In the genomic region with DNA sequence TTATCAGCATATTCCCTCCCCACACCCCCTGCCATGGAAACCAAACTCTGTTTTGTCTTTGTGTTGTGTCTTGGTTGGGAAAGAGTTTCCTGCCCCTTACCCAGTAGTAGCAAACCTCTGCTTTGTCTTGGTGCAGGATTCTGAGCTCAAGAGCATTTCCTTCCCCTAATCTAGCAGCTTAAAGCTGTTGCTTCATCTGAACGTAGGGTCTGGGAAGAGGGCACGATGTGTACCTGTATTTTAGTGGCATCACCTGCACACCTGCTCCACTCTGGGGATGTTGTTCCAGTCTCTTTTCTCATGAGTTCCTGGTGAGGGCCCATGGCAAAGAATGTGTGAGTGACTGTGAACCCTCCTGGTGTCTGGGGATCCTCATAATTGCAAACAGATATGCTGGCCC, we compare ENCODE assay signal across 30 cellular contexts.
"Had no signal": no experiment of that assay in that cellular context is flagged by ENCODE, and none has a peak within 500 bp of the region (broad histone marks: within the 10 kb centered on the region; RNA-seq: fewer than 3 reads in every experiment).

No MANE protein-coding gene starts in this region.

- H3K36me3 Mint-ChIP-seq: naive thymus-derived CD4-positive, alpha-beta T cell; natural killer cell; neural progenitor cell; stimulated activated memory B cell treated with anti-CD40 and anti-IgM and Interleukin-4, amounts not matched to agents 10 μg/mL and 1 μg/mL and 100 μg/mL, for 72 hours; type B pancreatic cell had no signal

- H3K27ac ChIP-seq: neural progenitor cell, ovary, parathyroid adenoma, psoas muscle, right lobe of liver, sigmoid colon, suprapubic skin, testis, tibial artery, transverse colon, upper lobe of right lung, uterus had no signal

- H3K4me3 ChIP-seq: neural progenitor cell, ovary, psoas muscle, right lobe of liver, sigmoid colon, suprapubic skin, testis, tibial artery, transverse colon, upper lobe of right lung, uterus had no signal

- H3K27ac Mint-ChIP-seq: naive thymus-derived CD4-positive, alpha-beta T cell; natural killer cell; nephron; neural progenitor cell; progenitor cell of endocrine pancreas; stimulated activated memory B cell treated with anti-CD40 and anti-IgM and Interleukin-4, amounts not matched to agents 10 μg/mL and 1 μg/mL and 100 μg/mL, for 72 hours; type B pancreatic cell had no signal

- H3K27me3 ChIP-seq: neural progenitor cell, ovary, right lobe of liver, sigmoid colon, suprapubic skin, testis, tibial artery, transverse colon, upper lobe of right lung, uterus had no signal

- DNase-seq: naive thymus-derived CD4-positive, alpha-beta T cell; natural killer cell; nucleus accumbens; ovary; posterior cingulate gyrus; psoas muscle; right cardiac atrium; right lobe of liver; sigmoid colon; small intestine; stimulated activated CD4-positive, alpha-beta T cell treated with anti-CD3 and anti-CD28 coated beads, Interleukin-15, amount 100 ng/mL, for 24 hours; stimulated activated CD4-positive, alpha-beta T cell treated with anti-CD3 and anti-CD28 coated beads, Interleukin-4, amount 100 ng/mL, for 1 hour; stimulated activated CD4-positive, alpha-beta T cell treated with anti-CD3 and anti-CD28 coated beads, Interleukin-4, amount 100 ng/mL, for 4 hours; stimulated activated CD8-positive, alpha-beta memory T cell treated with anti-CD3 and anti-CD28 coated beads, Interleukin-4, amount 100 ng/mL, for 48 hours; stimulated activated naive CD4-positive, alpha-beta T cell; stimulated activated naive CD8-positive, alpha-beta T cell treated with anti-CD3 and anti-CD28 coated beads, Interleukin-15, amount 100 ng/mL, for 72 hours; stimulated activated naive CD8-positive, alpha-beta T cell treated with anti-CD3 and anti-CD28 coated beads, Interleukin-15, Interleukin-2, amounts not matched to agents 100 U/mL and 50 U/mL, for 24 hours; substantia nigra; testis; tibial artery; transverse colon; upper lobe of right lung; uterus had no signal

- H3K4me3 Mint-ChIP-seq: naive thymus-derived CD4-positive, alpha-beta T cell; natural killer cell; nephron; neural progenitor cell; stimulated activated memory B cell treated with anti-CD40 and anti-IgM and Interleukin-4, amounts not matched to agents 10 μg/mL and 1 μg/mL and 100 μg/mL, for 72 hours; stimulated activated naive CD8-positive, alpha-beta T cell treated with anti-CD3 and anti-CD28 coated beads, Interleukin-15, amount 100 ng/mL, for 72 hours; type B pancreatic cell had no signal

- H3K4me1 Mint-ChIP-seq: naive thymus-derived CD4-positive, alpha-beta T cell; natural killer cell; neural progenitor cell; stimulated activated naive CD8-positive, alpha-beta T cell treated with anti-CD3 and anti-CD28 coated beads, Interleukin-15, amount 100 ng/mL, for 72 hours had no signal

- H3K9me3 Mint-ChIP-seq: natural killer cell; nephron; neural progenitor cell; stimulated activated memory B cell treated with anti-CD40 and anti-IgM and Interleukin-4, amounts not matched to agents 10 μg/mL and 1 μg/mL and 100 μg/mL, for 72 hours; stimulated activated naive CD8-positive, alpha-beta T cell treated with anti-CD3 and anti-CD28 coated beads, Interleukin-15, amount 100 ng/mL, for 72 hours; type B pancreatic cell had no signal

- H3K27me3 Mint-ChIP-seq: stimulated activated naive CD8-positive, alpha-beta T cell treated with anti-CD3 and anti-CD28 coated beads, Interleukin-15, amount 100 ng/mL, for 72 hours; type B pancreatic cell had no signal

- H3K4me1 ChIP-seq: neural progenitor cell, psoas muscle, transverse colon, upper lobe of right lung, uterus had no signal

- H3K36me3 ChIP-seq: neural progenitor cell, ovary, right lobe of liver, sigmoid colon, suprapubic skin, tibial artery, transverse colon, upper lobe of right lung, uterus had no signal

- H3K9me3 ChIP-seq: ovary, psoas muscle, right lobe of liver, sigmoid colon, suprapubic skin, testis, tibial artery, transverse colon, upper lobe of right lung, uterus had no signal
